ENCODE assay signal across 16 cellular contexts in the genomic region with DNA sequence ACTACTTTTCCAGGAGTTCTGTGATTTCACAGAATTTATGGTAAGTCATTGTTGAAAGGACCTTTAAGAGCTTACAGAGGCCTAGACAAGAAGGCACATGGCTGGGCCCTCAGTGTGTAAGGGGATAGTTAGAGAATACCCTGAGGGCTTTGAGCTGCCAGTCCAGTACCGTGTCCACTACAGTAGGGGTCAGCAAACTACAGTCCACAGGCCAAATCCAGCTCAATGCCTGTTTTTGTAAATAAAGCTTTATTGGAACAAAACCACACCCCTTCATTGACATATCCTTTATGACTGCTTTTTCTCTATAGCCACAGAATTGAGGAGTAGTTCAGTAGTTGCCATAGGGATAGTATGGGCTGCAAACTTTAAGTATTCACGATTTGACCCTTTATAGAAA.
DNase-seq lines count a peak whose midpoint lies in the region; ATAC-seq and TF ChIP-seq lines count a peak whose summit lies in the region.
"Had no signal": no experiment of that assay in that cellular context is flagged by ENCODE, and none has a peak within 500 bp of the region (broad histone marks: within the 10 kb centered on the region; RNA-seq: fewer than 3 reads in every experiment).

No MANE protein-coding gene starts in this region.

- TF ChIP-seq CTCF in left ventricle myocardium inferior (IDR thresholded peaks at IDR 0.05; ENCODE audit: borderline replicate concordance) (peak; percentile 15), foreskin keratinocyte (conservative IDR thresholded peaks at IDR 0.05) (peak; percentile 6)

- H3K36me3 ChIP-seq in left ventricle myocardium inferior = no peaks in the 10 kb centered on the region

- DNase-seq in left ventricle myocardium inferior = no peak
- DNase-seq in Right ventricle myocardium superior = no peak
- DNase-seq in SW480 (ENCODE audit: low spot score) = peak; percentile 5
- no peak for DNase-seq in foreskin keratinocyte
- no peak for DNase-seq in substantia nigra (lab: John Stamatoyannopoulos, UW)
- DNase-seq in KG1 (lab: John Stamatoyannopoulos, UW) = no peak
- DNase-seq in NCI-H1930 (lab: John Stamatoyannopoulos, UW) = no peak
- DNase-seq: ACHN; activated B cell treated with CpG ODN at 0.5 μM for 24 hours; activated naive CD8-positive, alpha-beta T cell treated with anti-CD3 and anti-CD28 coated beads, Interleukin-2, amount 50 U/mL, for 24 hours; CD8-positive, alpha-beta memory T cell; NCI-H1417; right cardiac atrium; stomach had no signal

- H3K9me3 ChIP-seq in left ventricle myocardium inferior (replicated peaks) = no peaks in the 10 kb centered on the region
- H3K9me3 ChIP-seq: stomach had no signal

- H3K27ac ChIP-seq in left ventricle myocardium inferior (replicated peaks) = no peak overlapping the region
- H3K27ac ChIP-seq in foreskin keratinocyte = no peak overlapping the region
- H3K27ac ChIP-seq in substantia nigra (ENCODE audit: low read depth, low read length, poor library complexity, severe bottlenecking) = no peak overlapping the region
- H3K27ac ChIP-seq: stomach had no signal

- no peaks in the 10 kb centered on the region for H3K4me1 ChIP-seq in left ventricle myocardium inferior
- no peaks in the 10 kb centered on the region for H3K4me1 ChIP-seq in foreskin keratinocyte
- H3K4me1 ChIP-seq: stomach had no signal

- no peak for ATAC-seq in Right ventricle myocardium superior (ENCODE audit: poor library complexity)
- ATAC-seq in foreskin keratinocyte = no peak
- ATAC-seq in HG02571 (IDR thresholded peaks at IDR 0.05; ENCODE audit: unreplicated experiment) = no peak
- ATAC-seq: activated naive CD8-positive, alpha-beta T cell treated with anti-CD3 and anti-CD28 coated beads, Interleukin-2, amount 50 U/mL, for 24 hours; activated T-helper 17 cell treated with anti-CD3 and anti-CD28 coated beads, Interleukin-2, amount 50 U/mL, for 72 hours; right cardiac atrium had no signal

- H3K4me3 ChIP-seq in left ventricle myocardium inferior = no peak overlapping the region
- H3K4me3 ChIP-seq: stomach had no signal

- intact Hi-C loops in left ventricle myocardium inferior (cut with micrococcal nuclease) (no loop called here), Right ventricle myocardium superior (cut with DNase I) (no loop called here)

- H3K27me3 ChIP-seq in left ventricle myocardium inferior (ENCODE audit: low read depth) (no peaks in the 10 kb centered on the region), foreskin keratinocyte (no peaks in the 10 kb centered on the region)
- H3K27me3 ChIP-seq: stomach had no signal
